In the genomic region with DNA sequence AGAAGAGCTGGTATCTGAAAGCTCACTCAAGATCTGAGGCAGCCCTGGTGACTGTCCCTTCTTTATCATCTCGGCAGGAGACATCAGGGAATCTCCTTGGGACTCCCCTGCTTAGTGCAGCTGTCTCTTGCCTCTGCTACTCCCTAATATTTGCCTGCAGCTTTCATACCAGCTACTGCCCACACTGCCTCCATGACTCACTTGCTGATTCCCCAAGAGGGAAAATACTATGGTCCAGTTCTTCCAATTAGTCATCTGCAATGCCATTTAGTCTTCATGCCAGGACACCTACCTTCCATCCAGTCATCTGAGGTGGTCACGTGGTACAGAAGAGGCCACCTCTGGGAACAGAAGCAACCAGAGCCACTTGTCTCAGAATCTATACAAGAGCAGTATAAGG, we compare ENCODE assay signal across 1 cellular context.
TF ChIP-seq lines count a peak whose summit lies in the region.

No MANE protein-coding gene starts in this region.

TF ChIP-seq in HepG2, 621 proteins besides CTCF, POLR2A, EP300 and RAD21 (continued from another document):
- TF ChIP-seq GZF1 (CRISPR knock-in tag; IDR thresholded peaks at IDR 0.05): no peak
- TF ChIP-seq NR3C1 (CRISPR knock-in tag; IDR thresholded peaks at IDR 0.05): no peak
- TF ChIP-seq CEBPB (IDR thresholded peaks at IDR 0.05; ENCODE audit: borderline replicate concordance, low read depth, low read length): no peak
- no peak for TF ChIP-seq MAFF (IDR thresholded peaks at IDR 0.05; ENCODE audit: low read depth, low read length)
- TF ChIP-seq ZNF720 (CRISPR knock-in tag; IDR thresholded peaks at IDR 0.05): no peak
- no peak for TF ChIP-seq ZSCAN12 (CRISPR knock-in tag; IDR thresholded peaks at IDR 0.05)
- no peak for TF ChIP-seq FOXC1 (CRISPR knock-in tag; IDR thresholded peaks at IDR 0.05; ENCODE audit: borderline replicate concordance)
- TF ChIP-seq ZBTB4 (CRISPR knock-in tag; IDR thresholded peaks at IDR 0.05; ENCODE audit: borderline replicate concordance): no peak
- no peak for TF ChIP-seq ZNF564 (CRISPR knock-in tag; IDR thresholded peaks at IDR 0.05)
- TF ChIP-seq NR2C2 (CRISPR knock-in tag; IDR thresholded peaks at IDR 0.05; ENCODE audit: borderline replicate concordance): no peak
- no peak for TF ChIP-seq NR0B2 (CRISPR knock-in tag; IDR thresholded peaks at IDR 0.05)
- no peak for TF ChIP-seq ZFP37 (CRISPR knock-in tag; IDR thresholded peaks at IDR 0.05; ENCODE audit: borderline replicate concordance)
- no peak for TF ChIP-seq RFXANK (CRISPR knock-in tag; IDR thresholded peaks at IDR 0.05)
- TF ChIP-seq PHF21A (CRISPR knock-in tag; IDR thresholded peaks at IDR 0.05): no peak
